8 cellular contexts compared by ENCODE assay signal in the genomic region with DNA sequence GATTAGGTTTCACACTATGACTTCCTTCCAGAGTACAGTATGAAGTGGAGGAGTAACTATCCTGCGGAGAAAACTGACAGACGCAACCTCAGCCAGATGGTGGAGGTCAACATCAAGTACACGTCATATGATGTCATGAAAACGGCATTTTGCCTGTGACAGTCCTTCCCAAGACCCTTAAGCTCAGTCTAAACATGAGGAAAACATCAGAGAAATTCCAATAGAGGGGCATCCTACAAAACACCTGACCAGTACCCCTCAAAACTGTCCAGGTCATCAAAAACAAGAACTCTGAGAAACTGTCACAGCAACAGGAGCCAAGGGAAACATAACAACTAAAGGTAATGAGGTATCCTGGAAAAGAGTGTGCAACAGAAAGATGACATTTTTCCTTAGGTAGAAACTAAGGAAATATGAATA. TPM values are rescaled to one million over a fixed set of nuclear protein-coding genes. Genes with fewer than 3 reads are reported as not detected.
A peak's percentile ranks its signal among the peaks of the same experiment; 100 is the strongest.
DNase-seq lines count a peak whose midpoint lies in the region; ATAC-seq and TF ChIP-seq lines count a peak whose summit lies in the region.

No MANE protein-coding gene starts in this region.

- H3K27me3 ChIP-seq in right atrium auricular region, result no peaks in the 10 kb centered on the region
- no peaks in the 10 kb centered on the region for H3K27me3 ChIP-seq in RWPE2 (ENCODE audit: insufficient read depth, poor library complexity, severe bottlenecking)
- H3K27me3 ChIP-seq in uterus, result no peaks in the 10 kb centered on the region

- no peak for TF ChIP-seq POLR2A in uterus (IDR thresholded peaks at IDR 0.05)

- TF ChIP-seq CTCF in right atrium auricular region (IDR thresholded peaks at IDR 0.05), result no peak
- TF ChIP-seq CTCF in RWPE2 (IDR thresholded peaks at IDR 0.05; ENCODE audit: poor library complexity, severe bottlenecking), result no peak
- TF ChIP-seq CTCF in fibroblast of pulmonary artery (IDR thresholded peaks at IDR 0.05; ENCODE audit: low read length, missing control alignments), result no peak
- no peak for TF ChIP-seq CTCF in uterus (IDR thresholded peaks at IDR 0.05)

- H3K4me3 ChIP-seq in right atrium auricular region (no peak overlapping the region), RWPE2 (ENCODE audit: severe bottlenecking) (no peak overlapping the region), fibroblast of pulmonary artery (replicated peaks; ENCODE audit: low read depth, low read length) (no peak overlapping the region), uterus (no peak overlapping the region)

- H3K4me1 ChIP-seq in right atrium auricular region (peaks cover 0 to 66% of the 10 kb centered on the region in 2 donors), RWPE2 (ENCODE audit: insufficient read depth, poor library complexity, severe bottlenecking) (peaks cover 38% of the 10 kb centered on the region), uterus (peaks cover 0 to 3% of the 10 kb centered on the region in 2 donors)

- H3K36me3 ChIP-seq in right atrium auricular region, result no peaks in the 10 kb centered on the region
- peaks cover 15% of the 10 kb centered on the region for H3K36me3 ChIP-seq in RWPE2 (ENCODE audit: low read depth)
- no peaks in the 10 kb centered on the region for H3K36me3 ChIP-seq in uterus

- peak overlapping the region; percentile 87 to 97 for H3K27ac ChIP-seq in right atrium auricular region
- peak overlapping the region; percentile 97 for H3K27ac ChIP-seq in RWPE2 (ENCODE audit: poor library complexity, severe bottlenecking)
- H3K27ac ChIP-seq in uterus, result peak overlapping the region; percentile 36 to 96

- no peaks in the 10 kb centered on the region for H3K9me3 ChIP-seq in right atrium auricular region
- no peaks in the 10 kb centered on the region for H3K9me3 ChIP-seq in RWPE2 (ENCODE audit: severe bottlenecking)
- no peaks in the 10 kb centered on the region for H3K9me3 ChIP-seq in uterus

- no peak for ATAC-seq in Right ventricle myocardium inferior
- no peak for ATAC-seq in RWPE2 (ENCODE audit: low read depth)
- ATAC-seq in sciatic nerve, result no peak

- DNase-seq in right atrium auricular region (ENCODE audit: low spot score) (no peak), Right ventricle myocardium inferior (ENCODE audit: missing footprints) (no peak), RWPE2 (ENCODE audit: low spot score) (no peak), fibroblast of pulmonary artery (ENCODE audit: low read depth) (peak; percentile 80), uterus (no peak), germinal center (ENCODE audit: low spot score) (no peak), NCI-H1105 (lab: John Stamatoyannopoulos, UW) (no peak), sciatic nerve (ENCODE audit: low spot score) (no peak)

- intact Hi-C loops in Right ventricle myocardium inferior (cut with DNase I) (loop anchor here (5.0 kb wide), 1 partner anchor 205 kb away; a partner anchor contains a TSS), uterus (cut with DNase I; ENCODE audit: low total_unique reads) (no loop called here), sciatic nerve (cut with DNase I) (no loop called here)

RNA-seq across cellular contexts. Expression of a gene that starts 1.7 kb away (rescaled TPM):
- total RNA-seq in right atrium auricular region (not detected), Right ventricle myocardium inferior (10.4 TPM), uterus (under 1 TPM in 1 of 4 donors, not detected in 3; under 0.01 TPM), sciatic nerve (not detected)

Comparison
In these comparisons a context has a peak if more than half of its experiments do, and no peak if none do; other contexts are left out.
1. RNA of a gene that starts 1.7 kb away (total RNA-seq): 10.4 TPM in Right ventricle myocardium inferior (single experiment); not detected in right atrium auricular region, under 0.01 TPM in uterus and not detected in sciatic nerve (single experiment); every median in the first group is over 10 times any median in the second.
2. Peak in every context shown above with its lines, with median percentiles within 50 percentile points of each other: H3K27ac ChIP-seq.